Comparison of ENCODE assay signal across 9 cellular contexts in the genomic region with DNA sequence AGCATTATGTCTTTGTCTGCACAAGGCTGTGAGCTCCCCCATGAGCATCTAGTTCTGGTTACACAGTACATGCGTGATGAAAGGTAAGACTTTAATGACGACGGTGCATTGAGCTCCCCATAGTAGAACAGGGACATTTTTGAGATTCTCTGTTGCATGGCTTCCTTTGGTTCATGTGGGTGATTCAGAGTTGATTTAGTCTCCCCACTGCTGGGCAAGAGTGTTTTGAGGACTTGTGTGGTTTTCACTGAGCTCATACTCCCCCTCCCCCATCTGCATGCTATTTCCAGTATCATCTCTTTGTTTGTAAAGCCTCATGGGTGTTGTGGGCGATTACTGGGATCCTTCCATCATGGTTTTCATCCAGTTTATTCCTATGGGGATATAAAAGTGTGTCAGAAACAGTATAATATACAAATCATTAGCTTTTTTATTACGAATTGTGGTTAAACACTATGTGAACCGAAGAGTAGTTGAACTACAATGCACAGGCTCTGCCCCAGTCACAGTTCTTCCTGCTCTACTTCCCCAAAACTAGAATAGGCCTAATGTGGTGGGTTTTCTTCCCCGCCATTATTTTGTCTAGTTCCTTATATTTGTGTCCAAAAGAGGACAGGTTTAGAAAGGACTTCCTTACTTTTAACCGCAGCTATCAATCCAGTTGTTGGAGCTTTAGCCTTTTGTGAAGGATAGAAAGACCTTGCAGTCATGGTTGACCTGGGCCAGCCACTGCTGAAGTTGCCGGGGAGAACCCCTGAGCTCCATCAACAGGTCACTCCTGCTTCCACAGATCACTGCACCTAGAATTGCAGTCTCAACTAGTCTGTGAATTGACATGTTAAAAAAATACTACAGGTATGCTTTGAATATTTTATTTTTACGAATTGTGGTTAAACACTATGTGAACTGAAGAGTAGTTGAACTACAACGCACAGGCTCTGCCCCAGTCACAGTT. TPM values are rescaled to one million over a fixed set of nuclear protein-coding genes. Genes with fewer than 3 reads are reported as not detected.
DNase-seq lines count a peak whose midpoint lies in the region; ATAC-seq, FAIRE-seq and TF ChIP-seq lines count a peak whose summit lies in the region.
"Had no signal": no experiment of that assay in that cellular context is flagged by ENCODE, and none has a peak within 500 bp of the region (broad histone marks: within the 10 kb centered on the region; RNA-seq: fewer than 3 reads in every experiment).

No MANE protein-coding gene starts in this region.

- no peak for TF ChIP-seq CTCF in activated B cell treated with CpG ODN at 0.5 μM for 24 hours (IDR thresholded peaks at IDR 0.05)
- TF ChIP-seq CTCF in D721Med (IDR thresholded peaks at IDR 0.05; ENCODE audit: insufficient read depth, missing control alignments) = no peak
- no peak for TF ChIP-seq CTCF in GM13976 (IDR thresholded peaks at IDR 0.05; ENCODE audit: borderline replicate concordance, control extremely low read depth, extremely low read depth, insufficient read depth, missing control alignments)

- H3K36me3 Mint-ChIP-seq in activated B cell treated with CpG ODN at 0.5 μM for 24 hours (ENCODE audit: low read depth) = no peaks in the 10 kb centered on the region
- peaks cover 0 to 4% of the 10 kb centered on the region in 2 donors for H3K36me3 Mint-ChIP-seq in stimulated activated naive B cell treated with anti-CD40 and anti-IgM and Interleukin-4, amounts not matched to agents 10 μg/mL and 1 μg/mL and 100 μg/mL, for 72 hours

- POLR2A ChIA-PET in activated B cell treated with CpG ODN at 0.5 μM for 24 hours (lab: Charles Lee) = interaction anchor here (1.6 kb wide), 1 partner anchor 254 kb away, joined by 7 read pairs; no protein-coding TSS in a partner anchor

- H3K4me3 Mint-ChIP-seq in activated B cell treated with CpG ODN at 0.5 μM for 24 hours = peak overlapping the region; percentile 33
- H3K4me3 Mint-ChIP-seq in stimulated activated naive B cell treated with anti-CD40 and anti-IgM and Interleukin-4, amounts not matched to agents 10 μg/mL and 1 μg/mL and 100 μg/mL, for 72 hours = peak overlapping the region; percentile 52 to 66

- peak overlapping the region; percentile 73 for H3K27ac Mint-ChIP-seq in activated B cell treated with CpG ODN at 0.5 μM for 24 hours
- peak overlapping the region; percentile 93 for H3K27ac Mint-ChIP-seq in stimulated activated naive B cell treated with anti-CD40 and anti-IgM and Interleukin-4, amounts not matched to agents 10 μg/mL and 1 μg/mL and 100 μg/mL, for 72 hours

- intact Hi-C loops in activated B cell treated with CpG ODN at 0.5 μM for 24 hours (cut with micrococcal nuclease) = loop anchor here (2.0 kb wide), 1 partner anchor 29 kb away; no protein-coding TSS in a partner anchor

- no peaks in the 10 kb centered on the region for H3K9me3 Mint-ChIP-seq in activated B cell treated with CpG ODN at 0.5 μM for 24 hours
- H3K9me3 Mint-ChIP-seq in stimulated activated naive B cell treated with anti-CD40 and anti-IgM and Interleukin-4, amounts not matched to agents 10 μg/mL and 1 μg/mL and 100 μg/mL, for 72 hours = no peaks in the 10 kb centered on the region

- FAIRE-seq in D721Med (lab: Jason Lieb, UNC) = no peak
- FAIRE-seq: keratinocyte had no signal

- ATAC-seq in GM19328 (IDR thresholded peaks at IDR 0.05; ENCODE audit: unreplicated experiment) (peak; percentile 42), HG03196 (IDR thresholded peaks at IDR 0.05; ENCODE audit: unreplicated experiment) (peak; percentile 51), activated B cell treated with CpG ODN at 0.5 μM for 24 hours (ENCODE audit: low read depth) (peak; percentile 74)
- peak; percentile 81 to 84 for ATAC-seq in stimulated activated naive B cell treated with anti-CD40 and anti-IgM and Interleukin-4, amounts not matched to agents 10 μg/mL and 1 μg/mL and 100 μg/mL, for 72 hours (replicated peaks)

- peaks cover 47% of the 10 kb centered on the region for H3K4me1 Mint-ChIP-seq in activated B cell treated with CpG ODN at 0.5 μM for 24 hours
- H3K4me1 Mint-ChIP-seq in stimulated activated naive B cell treated with anti-CD40 and anti-IgM and Interleukin-4, amounts not matched to agents 10 μg/mL and 1 μg/mL and 100 μg/mL, for 72 hours = peaks cover 35 to 47% of the 10 kb centered on the region in 2 donors

- DNase-seq in activated B cell treated with CpG ODN at 0.5 μM for 24 hours = no peak
- DNase-seq in stimulated activated naive B cell treated with anti-CD40 and anti-IgM and Interleukin-4, amounts not matched to agents 10 μg/mL and 1 μg/mL and 100 μg/mL, for 72 hours = peak; percentile 73
- no peak for DNase-seq in D721Med (ENCODE audit: insufficient read length, low spot score)
- no peak for DNase-seq in amniotic stem cell (lab: John Stamatoyannopoulos, UW)
- no peak for DNase-seq in GM13976 (ENCODE audit: low spot score)
- DNase-seq: NCI-H146 had no signal

- CTCF ChIA-PET in activated B cell treated with CpG ODN at 0.5 μM for 24 hours (lab: Charles Lee) = interaction anchor here (0.5 to 1.4 kb wide), 2 partner anchors 273 to 1708 kb away, joined by 3 read pairs; no protein-coding TSS in a partner anchor

- in situ Hi-C loops in GM13976 (cut with MboI; ENCODE audit: low sequenced_read_pairs, unreplicated experiment) = loop anchor here (25.0 kb wide), 1 partner anchor 249 kb away; no protein-coding TSS in a partner anchor

- peaks cover 4% of the 10 kb centered on the region for H3K27me3 Mint-ChIP-seq in activated B cell treated with CpG ODN at 0.5 μM for 24 hours
- peaks cover 15 to 18% of the 10 kb centered on the region in 2 donors for H3K27me3 Mint-ChIP-seq in stimulated activated naive B cell treated with anti-CD40 and anti-IgM and Interleukin-4, amounts not matched to agents 10 μg/mL and 1 μg/mL and 100 μg/mL, for 72 hours

RNA-seq across cellular contexts. Expression of a gene that starts 30.4 kb away (rescaled TPM):
- total RNA-seq in activated B cell treated with CpG ODN at 0.5 μM for 24 hours = not detected in 2 replicates
